Comparison of ENCODE assay signal across 13 cellular contexts in genomic region chr2:120712180-120712678, GRCh38. TPM values are rescaled to one million over a fixed set of nuclear protein-coding genes. Genes with fewer than 3 reads are reported as not detected.
DNase-seq lines count a peak whose midpoint lies in the region; ATAC-seq and TF ChIP-seq lines count a peak whose summit lies in the region.
"Had no signal": no experiment of that assay in that cellular context is flagged by ENCODE, and none has a peak within 500 bp of the region (broad histone marks: within the 10 kb centered on the region; RNA-seq: fewer than 3 reads in every experiment).

No MANE protein-coding gene starts in this region.

- no peak overlapping the region for H3K9ac ChIP-seq in fibroblast of lung (ENCODE audit: insufficient read depth, low read length)

- no peak for TF ChIP-seq CTCF in fibroblast of lung (conservative IDR thresholded peaks at IDR 0.05 in 1 of 2, IDR thresholded peaks at IDR 0.05 in 1 of 2; ENCODE audit: low read depth in 1 of 2, low read length in 2 of 2)

- H3K9me3 ChIP-seq in fibroblast of lung (ENCODE audit: control insufficient read depth, insufficient read depth, low read depth, low read length), result no peaks in the 10 kb centered on the region

- H3K4me1 ChIP-seq in fibroblast of lung (ENCODE audit: control insufficient read depth, extremely low read depth, insufficient read depth, low read length), result peaks cover 5% of the 10 kb centered on the region

- H3K4me2 ChIP-seq in fibroblast of lung (ENCODE audit: extremely low read depth, insufficient read depth, low read length), result no peak overlapping the region

- H3K4me3 ChIP-seq in fibroblast of lung (replicated peaks in 1 of 4; ENCODE audit: control extremely low read depth in 1 of 4, insufficient read depth in 1 of 4, low read depth in 3 of 4, low read length in 4 of 4), result no peak overlapping the region

- H3K79me2 ChIP-seq in fibroblast of lung (ENCODE audit: control insufficient read depth, insufficient read depth, low read length), result no peaks in the 10 kb centered on the region

- H3K27ac ChIP-seq in fibroblast of lung (ENCODE audit: insufficient read depth, low read length), result no peak overlapping the region
- H3K27ac ChIP-seq: VCaP had no signal

- no peaks in the 10 kb centered on the region for H3K27me3 ChIP-seq in fibroblast of lung (ENCODE audit: control insufficient read depth, insufficient read depth, low read length)

- DNase-seq in A172 (ENCODE audit: low spot score), result peak; percentile 72
- DNase-seq in GM03348 (ENCODE audit: low spot score), result peak; percentile 39
- peak; percentile 89 for DNase-seq in NCI-H82 (lab: John Stamatoyannopoulos, UW)
- DNase-seq in fibroblast of lung (ENCODE audit: low read depth in 2 of 2), result peak; percentile 55 to 72
- no peak for DNase-seq in iPS-NIHi11 (ENCODE audit: low spot score)
- DNase-seq in HCEC 1CT, result no peak
- DNase-seq: NCI-H187 treated with DMSO at 0.1 percent for 48 hours; stimulated activated CD4-positive, alpha-beta T cell treated with anti-CD3 and anti-CD28 coated beads, Interleukin-15, amount 100 ng/mL, for 24 hours; stimulated activated naive CD8-positive, alpha-beta T cell treated with anti-CD3 and anti-CD28 coated beads, Interleukin-15, amount 100 ng/mL, for 72 hours had no signal

- H3K36me3 ChIP-seq in fibroblast of lung (ENCODE audit: control insufficient read depth, insufficient read depth, low read length), result no peaks in the 10 kb centered on the region

- ATAC-seq in HG03442 (IDR thresholded peaks at IDR 0.05; ENCODE audit: unreplicated experiment), result no peak
- no peak for ATAC-seq in GM21528 (IDR thresholded peaks at IDR 0.05; ENCODE audit: low FRiP score, unreplicated experiment)
- ATAC-seq: Panc1; stimulated activated naive CD8-positive, alpha-beta T cell treated with anti-CD3 and anti-CD28 coated beads, Interleukin-15, amount 100 ng/mL, for 72 hours had no signal

- no peaks in the 10 kb centered on the region for H4K20me1 ChIP-seq in fibroblast of lung (ENCODE audit: control insufficient read depth, extremely low read depth, insufficient read depth, low read length)

- no peak overlapping the region for H2AFZ ChIP-seq in fibroblast of lung (ENCODE audit: low read length)

RNA-seq across cellular contexts. Expression of gene GLI2, which starts 23.4 kb away (rescaled TPM):
- 4.6 and 4.7 TPM in 2 replicates for total RNA-seq in A172 (2014; rRNA removed; shearing (Covaris generic))
- 3.3 TPM in 2 replicates for total RNA-seq in fibroblast of lung
- 2.8 and 3.8 TPM in 2 replicates for polyA plus RNA-seq in fibroblast of lung
- 6.3 and 7.8 TPM in 2 replicates for polyA plus RNA-seq in fibroblast of lung (2012)
- 12.4 and 15.0 TPM in 2 replicates for polyA minus RNA-seq in fibroblast of lung (ENCODE audit: low replicate concordance)

Comparison
In these comparisons a context has a peak if more than half of its experiments do, and no peak if none do; other contexts are left out.
1. DNase-seq: peak in A172 (single experiment), GM03348 (single experiment), NCI-H82 (single experiment) and fibroblast of lung (2 of 2); none in iPS-NIHi11 (single experiment) and HCEC 1CT (single experiment).